Comparison of ENCODE assay signal across 10 cellular contexts in the genomic region with DNA sequence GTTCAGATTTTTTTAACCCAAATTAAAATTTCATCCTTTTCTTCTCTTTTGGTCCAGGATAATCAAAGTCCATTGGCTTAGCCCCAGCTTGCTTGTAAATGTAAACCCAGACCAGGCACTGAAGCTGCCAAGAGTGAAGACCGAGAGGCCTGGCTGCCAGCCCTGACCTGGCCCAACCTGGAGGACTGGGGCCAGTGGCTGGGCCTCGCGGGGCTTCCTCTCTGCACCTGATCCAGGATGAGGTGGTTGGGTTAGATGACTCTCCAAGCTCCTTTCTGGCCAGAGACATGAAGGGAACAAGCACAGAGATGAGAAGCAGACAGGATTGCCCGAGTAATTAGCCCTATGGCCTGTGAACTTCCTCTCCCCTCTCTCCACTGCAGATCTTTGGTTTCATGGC.
"Had no signal": no experiment of that assay in that cellular context is flagged by ENCODE, and none has a peak within 500 bp of the region (broad histone marks: within the 10 kb centered on the region; RNA-seq: fewer than 3 reads in every experiment).

No MANE protein-coding gene starts in this region.

- H3K9me3 ChIP-seq: breast epithelium, SK-N-SH, tibial artery had no signal

- DNase-seq: activated naive CD8-positive, alpha-beta T cell treated with anti-CD3 and anti-CD28 coated beads, Interleukin-2, amount 10 ng/mL, durations not matched to agents 7 days and 5 days; aorta; mesendoderm; retina; SK-N-SH; stimulated activated CD4-positive, alpha-beta T cell treated with anti-CD3 and anti-CD28 coated beads, Interleukin-15, amount 100 ng/mL, for 24 hours; tibial artery had no signal

- H3K27ac Mint-ChIP-seq: activated naive CD8-positive, alpha-beta T cell treated with anti-CD3 and anti-CD28 coated beads, Interleukin-2, amount 10 ng/mL, durations not matched to agents 7 days and 5 days; T-helper 1 cell treated with Interleukin-12 subunit alpha and Interleukin-12 subunit beta and Interleukin-4 antibody, amounts not matched to agents 30 μg/mL and 1 μg/mL, for 36 hours had no signal

- H3K36me3 ChIP-seq: breast epithelium had no signal

- H3K27ac ChIP-seq: breast epithelium, tibial artery had no signal

- H3K27me3 Mint-ChIP-seq: activated naive CD8-positive, alpha-beta T cell treated with anti-CD3 and anti-CD28 coated beads, Interleukin-2, amount 10 ng/mL, durations not matched to agents 7 days and 5 days had no signal

- ATAC-seq: esophagus mucosa had no signal

- H3K9me3 Mint-ChIP-seq: T-helper 1 cell treated with Interleukin-12 subunit alpha and Interleukin-12 subunit beta and Interleukin-4 antibody, amounts not matched to agents 30 μg/mL and 1 μg/mL, for 36 hours had no signal

- H3K4me3 ChIP-seq: breast epithelium, tibial artery had no signal

- H3K4me1 ChIP-seq: breast epithelium, tibial artery had no signal

- H3K27me3 ChIP-seq: breast epithelium, tibial artery had no signal

- H3K4me3 Mint-ChIP-seq: activated naive CD8-positive, alpha-beta T cell treated with anti-CD3 and anti-CD28 coated beads, Interleukin-2, amount 10 ng/mL, durations not matched to agents 7 days and 5 days; T-helper 1 cell treated with Interleukin-12 subunit alpha and Interleukin-12 subunit beta and Interleukin-4 antibody, amounts not matched to agents 30 μg/mL and 1 μg/mL, for 36 hours had no signal
